Comparison of ENCODE assay signal across 8 cellular contexts in the genomic region with DNA sequence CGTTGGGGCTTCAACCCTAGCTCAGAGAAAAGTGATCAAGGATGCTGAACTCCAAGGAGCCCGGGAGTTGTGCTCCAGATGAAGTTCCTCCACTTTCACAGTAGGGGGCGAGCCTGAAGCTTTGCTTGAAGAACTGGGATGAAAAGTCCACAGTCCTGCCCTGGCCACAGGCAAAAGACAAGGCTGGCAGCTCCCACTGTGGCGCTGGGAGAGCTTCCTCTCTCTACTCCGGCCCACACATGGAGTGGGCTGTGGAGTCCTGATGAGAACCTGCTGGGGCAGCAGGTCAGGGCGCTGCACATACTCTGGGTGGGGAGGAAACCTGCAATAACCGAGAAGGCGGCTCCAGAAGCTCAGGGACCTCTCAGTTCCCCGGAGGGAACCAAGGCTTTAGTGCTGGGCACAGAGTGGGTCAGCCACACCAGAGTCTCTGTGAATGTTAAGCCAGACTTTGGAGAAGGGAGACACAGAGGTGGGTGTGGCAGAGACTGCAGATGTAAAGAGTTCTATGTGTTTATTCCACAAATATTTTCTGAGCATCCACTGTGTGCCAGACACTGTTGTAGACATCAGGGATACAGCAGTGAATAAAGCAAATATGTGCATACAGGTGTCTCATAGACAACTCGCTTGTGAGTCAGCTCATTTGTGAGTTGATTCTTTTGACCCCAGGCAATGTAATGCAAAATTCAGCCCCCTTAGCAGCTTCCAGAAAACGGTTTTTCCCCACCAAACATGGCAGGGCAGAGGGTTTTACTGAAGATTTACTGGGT. TPM values are rescaled to one million over a fixed set of nuclear protein-coding genes. Genes with fewer than 3 reads are reported as not detected.
DNase-seq lines count a peak whose midpoint lies in the region; ATAC-seq and TF ChIP-seq lines count a peak whose summit lies in the region.

No MANE protein-coding gene starts in this region.

- H3K4me1 Mint-ChIP-seq in activated T-helper 2 cell treated with anti-CD3 and anti-CD28 coated beads, Interferon-gamma antibody, Interleukin-2, Interleukin-4, amounts not matched to agents 10 μg/mL and 5 μg/mL and 100 μg/mL, durations not matched to agents 14 hours and 24 hours and 36 hours (ENCODE audit: low read depth) = peaks cover 34% of the 10 kb centered on the region

- no peak overlapping the region for H3K56ac ChIP-seq in mesendoderm (ENCODE audit: low read length)

- DNase-seq in NCI-H2227 (lab: John Stamatoyannopoulos, UW; ENCODE audit: unreplicated experiment) (peak; percentile 79), NCI-H2227 treated with DMSO at 0.1 percent for 48 hours (lab: John Stamatoyannopoulos, UW) (no peak), HuH-7 (ENCODE audit: low spot score) (peak; percentile 82), SK-N-DZ (ENCODE audit: low spot score) (peak; percentile 72), epidermal melanocyte (ENCODE audit: insufficient read length, low spot score) (peak; percentile 70), mesendoderm (peak; percentile 84), upper lobe of left lung (peak in 1 of 2 donors; percentile 79)
- no peak for DNase-seq in activated T-helper 2 cell treated with anti-CD3 and anti-CD28 coated beads, Interferon-gamma antibody, Interleukin-2, Interleukin-4, amounts not matched to agents 10 μg/mL and 5 μg/mL and 100 μg/mL, durations not matched to agents 14 hours and 24 hours and 36 hours (ENCODE audit: low spot score)

- no peak overlapping the region for H3K4me3 ChIP-seq in mesendoderm (ENCODE audit: low read length)
- H3K4me3 ChIP-seq in upper lobe of left lung = no peak overlapping the region

- H3K27ac Mint-ChIP-seq in activated T-helper 2 cell treated with anti-CD3 and anti-CD28 coated beads, Interferon-gamma antibody, Interleukin-2, Interleukin-4, amounts not matched to agents 10 μg/mL and 5 μg/mL and 100 μg/mL, durations not matched to agents 14 hours and 24 hours and 36 hours = no peak overlapping the region

- H3K79me1 ChIP-seq in mesendoderm (ENCODE audit: low read length) = no peaks in the 10 kb centered on the region

- no peak for TF ChIP-seq EP300 in upper lobe of left lung (IDR thresholded peaks at IDR 0.05)

- no peaks in the 10 kb centered on the region for H3K4me1 ChIP-seq in mesendoderm (ENCODE audit: control insufficient read depth, low read depth, low read length)
- peaks cover 22 to 36% (median 24%) of the 10 kb centered on the region in 4 donors for H3K4me1 ChIP-seq in upper lobe of left lung

- H3K9ac ChIP-seq in mesendoderm (ENCODE audit: low read length) = no peak overlapping the region

- H3K27me3 Mint-ChIP-seq in activated T-helper 2 cell treated with anti-CD3 and anti-CD28 coated beads, Interferon-gamma antibody, Interleukin-2, Interleukin-4, amounts not matched to agents 10 μg/mL and 5 μg/mL and 100 μg/mL, durations not matched to agents 14 hours and 24 hours and 36 hours (ENCODE audit: low read depth) = no peaks in the 10 kb centered on the region

- peak; percentile 67 to 81 for ATAC-seq in upper lobe of left lung (ENCODE audit: low FRiP score in 2 of 2)

- H3K27ac ChIP-seq in mesendoderm (ENCODE audit: low read depth, low read length) = no peak overlapping the region
- H3K27ac ChIP-seq in upper lobe of left lung = peak overlapping the region; percentile 41 to 80 (median 70)

- no peaks in the 10 kb centered on the region for H3K36me3 ChIP-seq in mesendoderm (ENCODE audit: control insufficient read depth, insufficient read depth, low read length)
- no peaks in the 10 kb centered on the region for H3K36me3 ChIP-seq in upper lobe of left lung

- no peak overlapping the region for H2AK5ac ChIP-seq in mesendoderm (ENCODE audit: low read length)

- H3K9me3 Mint-ChIP-seq in activated T-helper 2 cell treated with anti-CD3 and anti-CD28 coated beads, Interferon-gamma antibody, Interleukin-2, Interleukin-4, amounts not matched to agents 10 μg/mL and 5 μg/mL and 100 μg/mL, durations not matched to agents 14 hours and 24 hours and 36 hours = no peaks in the 10 kb centered on the region

- H3K79me2 ChIP-seq in mesendoderm (ENCODE audit: control insufficient read depth, insufficient read depth, low read length) = no peaks in the 10 kb centered on the region

- intact Hi-C loops in activated T-helper 2 cell treated with anti-CD3 and anti-CD28 coated beads, Interferon-gamma antibody, Interleukin-2, Interleukin-4, amounts not matched to agents 10 μg/mL and 5 μg/mL and 100 μg/mL, durations not matched to agents 14 hours and 24 hours and 36 hours (cut with micrococcal nuclease) = loop anchor here (5.0 kb wide), 1 partner anchor 669 kb away; the partner anchor contains the start of gene FOSL2

- no peak overlapping the region for H3K23ac ChIP-seq in mesendoderm (ENCODE audit: low read length)

- no peak overlapping the region for H3K4me3 Mint-ChIP-seq in activated T-helper 2 cell treated with anti-CD3 and anti-CD28 coated beads, Interferon-gamma antibody, Interleukin-2, Interleukin-4, amounts not matched to agents 10 μg/mL and 5 μg/mL and 100 μg/mL, durations not matched to agents 14 hours and 24 hours and 36 hours (ENCODE audit: low read depth)

- no peaks in the 10 kb centered on the region for H3K36me3 Mint-ChIP-seq in activated T-helper 2 cell treated with anti-CD3 and anti-CD28 coated beads, Interferon-gamma antibody, Interleukin-2, Interleukin-4, amounts not matched to agents 10 μg/mL and 5 μg/mL and 100 μg/mL, durations not matched to agents 14 hours and 24 hours and 36 hours (ENCODE audit: low read depth)

- no CpG with 5 or more reads among the region's 11 CpGs for WGBS in mesendoderm (ENCODE audit: extremely low coverage, insufficient coverage, low lambda C conversion rate)
- 42% methylated on average over 9 to 11 of the region's 11 CpGs for WGBS in upper lobe of left lung, 2 donors

- no peak overlapping the region for H2BK5ac ChIP-seq in mesendoderm (ENCODE audit: low read length)

- H3K18ac ChIP-seq in mesendoderm (ENCODE audit: low read length) = no peak overlapping the region

- H4K5ac ChIP-seq in mesendoderm (ENCODE audit: low read length) = no peak overlapping the region

- TF ChIP-seq POLR2A in upper lobe of left lung (IDR thresholded peaks at IDR 0.05) = no peak

- no peak overlapping the region for H3K4me2 ChIP-seq in mesendoderm (ENCODE audit: low read length)

- H2BK120ac ChIP-seq in mesendoderm (ENCODE audit: low read depth, low read length) = no peak overlapping the region

- H4K8ac ChIP-seq in mesendoderm (ENCODE audit: low read depth, low read length) = no peak overlapping the region

- TF ChIP-seq CTCF in upper lobe of left lung (IDR thresholded peaks at IDR 0.05) = peak; percentile 75 to 85 (median 82)

- no peaks in the 10 kb centered on the region for H3K9me3 ChIP-seq in upper lobe of left lung

- H2BK15ac ChIP-seq in mesendoderm (replicated peaks; ENCODE audit: low read depth) = no peak overlapping the region

- H3K27me3 ChIP-seq in mesendoderm (ENCODE audit: insufficient read depth, low read length, poor library complexity) (no peaks in the 10 kb centered on the region), upper lobe of left lung (no peaks in the 10 kb centered on the region)

- H3K4ac ChIP-seq in mesendoderm (ENCODE audit: low read depth, low read length) = no peak overlapping the region

RNA-seq across cellular contexts. Expression of gene MRPL33, which starts 48.0 kb away (rescaled TPM):
- 143 and 205 TPM in 2 replicates for polyA plus RNA-seq in SK-N-DZ (2014; cell fraction: cytosol; rRNA removed)
- 114 and 131 TPM in 2 replicates for polyA plus RNA-seq in SK-N-DZ (2014; cell fraction: nucleus; rRNA removed)
- 299 TPM for polyA plus RNA-seq in mesendoderm (2013, experiment 1 of 2)
- polyA plus RNA-seq in mesendoderm (2013, experiment 2 of 2) = 308 TPM
- total RNA-seq in upper lobe of left lung = 100 to 1,000 TPM in 2 of 6 donors, 10 to 100 TPM in 4; 54.5 to 122 (median 72.4) TPM
- 57.7 and 58.9 TPM in 2 replicates for total RNA-seq in activated T-helper 2 cell treated with anti-CD3 and anti-CD28 coated beads, Interferon-gamma antibody, Interleukin-2, Interleukin-4, amounts not matched to agents 10 μg/mL and 5 μg/mL and 100 μg/mL, durations not matched to agents 14 hours and 24 hours and 36 hours

RNA-seq across cellular contexts. Expression of gene SLC4A1AP, which starts 59.9 kb away (rescaled TPM):
- polyA plus RNA-seq in SK-N-DZ (2014; cell fraction: cytosol; rRNA removed) = 22.4 and 24.3 TPM in 2 replicates
- 19.9 and 20.8 TPM in 2 replicates for polyA plus RNA-seq in SK-N-DZ (2014; cell fraction: nucleus; rRNA removed)
- 23.9 TPM for polyA plus RNA-seq in mesendoderm (2013, experiment 1 of 2)
- 24.8 TPM for polyA plus RNA-seq in mesendoderm (2013, experiment 2 of 2)
- 10 to 100 TPM; 15.8 to 44.0 (median 21.6) TPM for total RNA-seq in upper lobe of left lung
- total RNA-seq in activated T-helper 2 cell treated with anti-CD3 and anti-CD28 coated beads, Interferon-gamma antibody, Interleukin-2, Interleukin-4, amounts not matched to agents 10 μg/mL and 5 μg/mL and 100 μg/mL, durations not matched to agents 14 hours and 24 hours and 36 hours = 26.7 and 27.8 TPM in 2 replicates

Comparison
In these comparisons a context has a peak if more than half of its experiments do, and no peak if none do; other contexts are left out.
1. DNase-seq: peak in NCI-H2227 (single experiment), HuH-7 (single experiment), SK-N-DZ (single experiment), epidermal melanocyte (single experiment) and mesendoderm (single experiment); none in NCI-H2227 treated with DMSO at 0.1 percent for 48 hours (single experiment) and activated T-helper 2 cell treated with anti-CD3 and anti-CD28 coated beads, Interferon-gamma antibody, Interleukin-2, Interleukin-4, amounts not matched to agents 10 μg/mL and 5 μg/mL and 100 μg/mL, durations not matched to agents 14 hours and 24 hours and 36 hours (single experiment).